In genomic region chr12:109803678-109804077, GRCh38 we compare ENCODE assay signal across 37 cellular contexts. TPM values are rescaled to one million over a fixed set of nuclear protein-coding genes. Genes with fewer than 3 reads are reported as not detected.
"Had no signal": no experiment of that assay in that cellular context is flagged by ENCODE, and none has a peak within 500 bp of the region (broad histone marks: within the 10 kb centered on the region; RNA-seq: fewer than 3 reads in every experiment).

No MANE protein-coding gene starts in this region.

- H3K9me3 ChIP-seq: MG63 had no signal

- DNase-seq: Karpas-422, Kasumi-1, MG63, MM.1S, MV-4-11, NCI-H1048, NCI-H1092, NCI-H1092 treated with DMSO at 0.1 percent for 48 hours, NCI-H1105, NCI-H1105 treated with DMSO at 0.1 percent for 48 hours, NCI-H1417, NCI-H1417 treated with DMSO at 0.1 percent for 48 hours, NCI-H1436, NCI-H1436 treated with DMSO at 0.1 percent for 48 hours, NCI-H146, NCI-H1694, NCI-H1694 treated with DMSO at 0.1 percent for 48 hours, NCI-H187, NCI-H187 treated with DMSO at 0.1 percent for 48 hours, NCI-H1930, NCI-H2029, NCI-H2029 treated with DMSO at 0.1 percent for 48 hours, NCI-H2081, NCI-H2081 treated with DMSO at 0.1 percent for 48 hours, NCI-H2107, NCI-H2171, NCI-H2171 treated with DMSO at 0.1 percent for 48 hours, NCI-H2227 treated with DMSO at 0.1 percent for 48 hours, NCI-H226, NCI-H345, NCI-H446, NCI-H446 treated with DMSO at 0.1 percent for 48 hours, NCI-H510A, NCI-H510A treated with DMSO at 0.1 percent for 48 hours, NCI-H524, NCI-H524 treated with DMSO at 0.1 percent for 48 hours had no signal

- H3K36me3 ChIP-seq: MG63 had no signal

- H3K27me3 ChIP-seq: MG63 had no signal

- H3K4me3 ChIP-seq: MG63 had no signal

RNA-seq across cellular contexts. Expression of gene TRPV4, which starts 29.5 kb away (rescaled TPM):
- total RNA-seq: NCI-H460 had no signal
